Comparison of ENCODE assay signal across 8 cellular contexts in genomic region chr1:74733616-74734484, GRCh38. TPM values are rescaled to one million over a fixed set of nuclear protein-coding genes. Genes with fewer than 3 reads are reported as not detected.
DNase-seq lines count a peak whose midpoint lies in the region; ATAC-seq, FAIRE-seq and TF ChIP-seq lines count a peak whose summit lies in the region.

No MANE protein-coding gene starts in this region.

- H3K27ac ChIP-seq in SU-DHL-6 (ENCODE audit: low read depth, low read length) (peak overlapping the region; percentile 90), kidney (ENCODE audit: low read depth in 2 of 2, low read length in 2 of 2) (peak overlapping the region; percentile 88 to 95)

- H3K9ac ChIP-seq in SU-DHL-6 (ENCODE audit: low read length), result peak overlapping the region; percentile 87
- peak overlapping the region; percentile 8 to 85 for H3K9ac ChIP-seq in kidney (ENCODE audit: low read length in 2 of 2)

- TF ChIP-seq CTCF in SU-DHL-6 (IDR thresholded peaks at IDR 0.05; ENCODE audit: insufficient read depth, low read length, poor library complexity, severe bottlenecking) (peak; percentile 40), kidney (IDR thresholded peaks at IDR 0.05; ENCODE audit: borderline replicate concordance, extremely low read depth, insufficient read depth) (peak; percentile 58)

- H3K4me2 ChIP-seq in SU-DHL-6 (ENCODE audit: low read depth, low read length, poor library complexity, severe bottlenecking), result peak overlapping the region; percentile 96

- FAIRE-seq in kidney (lab: Jason Lieb, UNC), result no peak

- H3K27me3 ChIP-seq in SU-DHL-6 (ENCODE audit: low read length), result no peaks in the 10 kb centered on the region

- peaks cover 7 to 9% of the 10 kb centered on the region in 2 donors for H3K4me1 ChIP-seq in kidney (ENCODE audit: control insufficient read depth in 1 of 2, insufficient read depth in 1 of 2, low read depth in 1 of 2, low read length in 2 of 2)

- H3K36me3 ChIP-seq in SU-DHL-6 (ENCODE audit: low read length) (peaks cover 20% of the 10 kb centered on the region), kidney (ENCODE audit: control insufficient read depth in 1 of 2, insufficient read depth in 2 of 2, low read length in 2 of 2) (peaks cover 0 to 7% of the 10 kb centered on the region in 2 donors)

- peaks cover 29% of the 10 kb centered on the region for H3F3A ChIP-seq in SU-DHL-6 (ENCODE audit: insufficient read depth)

- no peaks in the 10 kb centered on the region for H3K9me2 ChIP-seq in SU-DHL-6 (replicated peaks; ENCODE audit: insufficient read depth, low read length)

- H3K79me2 ChIP-seq in SU-DHL-6 (ENCODE audit: insufficient read depth, low read length), result peaks cover 40% of the 10 kb centered on the region

- no peaks in the 10 kb centered on the region for H4K20me1 ChIP-seq in SU-DHL-6 (ENCODE audit: low read depth, low read length)

- peak; percentile 39 for ATAC-seq in GM18508 (IDR thresholded peaks at IDR 0.05; ENCODE audit: insufficient read depth, unreplicated experiment)
- peak; percentile 55 for ATAC-seq in HG02981 (IDR thresholded peaks at IDR 0.05; ENCODE audit: unreplicated experiment)

- peak; percentile 62 for DNase-seq in AG20443 (ENCODE audit: low spot score)
- DNase-seq in NCI-H1436 treated with DMSO at 0.1 percent for 48 hours (lab: John Stamatoyannopoulos, UW), result peak; percentile 22
- DNase-seq in cerebellum (ENCODE audit: low spot score), result peak; percentile 66
- no peak for DNase-seq in kidney
- peak; percentile 15 for DNase-seq in stimulated activated CD8-positive, alpha-beta memory T cell treated with anti-CD3 and anti-CD28 coated beads, Interleukin-12 subunit alpha, Interleukin-12 subunit beta, amount 100 ng/mL, for 1 hour (ENCODE audit: low read depth)

- H3K9me3 ChIP-seq in SU-DHL-6 (ENCODE audit: insufficient read depth, low read length) (no peaks in the 10 kb centered on the region), kidney (ENCODE audit: control insufficient read depth in 1 of 2, low read length in 2 of 2) (no peaks in the 10 kb centered on the region)

- intact Hi-C loops in kidney (cut with DNase I), result no loop called here

- peak overlapping the region; percentile 98 for H2AFZ ChIP-seq in SU-DHL-6 (ENCODE audit: low read depth, low read length, severe bottlenecking)

- H3K4me3 ChIP-seq in SU-DHL-6 (ENCODE audit: insufficient read depth, low read length, poor library complexity, severe bottlenecking) (peak overlapping the region; percentile 97), kidney (ENCODE audit: low read length in 2 of 2) (peak overlapping the region; percentile 88 to 96)

RNA-seq across cellular contexts. Expression of gene TYW3, which starts 0.9 kb away (rescaled TPM):
- total RNA-seq in cerebellum (9.2 TPM), kidney (17.1 TPM)
- 22.1 TPM for polyA plus RNA-seq in kidney (ENCODE audit: insufficient read depth, low read depth, low replicate concordance)

RNA-seq across cellular contexts. Expression of gene CRYZ, which starts 1.0 kb away (rescaled TPM):
- total RNA-seq in cerebellum, result 11.0 TPM
- 160 TPM for total RNA-seq in kidney
- polyA plus RNA-seq in kidney (ENCODE audit: insufficient read depth, low read depth, low replicate concordance), result 207 TPM

Comparison
In these comparisons a context has a peak if more than half of its experiments do, and no peak if none do; other contexts are left out.
1. RNA of gene CRYZ, which starts 1.0 kb away (total RNA-seq): 160 TPM in kidney (single experiment); 11.0 TPM in cerebellum (single experiment); every median in the first group is over 10 times any median in the second.